In the genomic region with DNA sequence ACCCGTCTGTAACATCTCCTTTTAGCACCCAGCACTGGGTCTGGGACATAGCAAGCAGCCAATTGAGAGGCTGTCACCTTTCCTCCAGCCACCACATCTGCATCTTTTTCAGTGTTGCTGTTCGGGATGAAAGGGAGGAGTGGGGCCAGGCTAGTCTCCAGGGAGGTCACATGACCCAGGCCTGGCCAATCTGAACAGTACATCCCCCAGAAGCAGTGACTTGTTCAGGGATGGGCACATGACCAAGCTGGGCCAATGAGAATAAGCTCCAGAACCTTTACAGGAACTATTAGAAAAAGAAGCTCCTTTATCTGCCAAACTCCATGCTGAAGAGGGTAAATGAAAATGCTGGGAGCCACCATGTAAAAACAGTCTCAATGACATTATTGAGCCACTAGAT, we compare ENCODE assay signal across 20 cellular contexts.
DNase-seq lines count a peak whose midpoint lies in the region; ATAC-seq and TF ChIP-seq lines count a peak whose summit lies in the region.
"Had no signal": no experiment of that assay in that cellular context is flagged by ENCODE, and none has a peak within 500 bp of the region (broad histone marks: within the 10 kb centered on the region; RNA-seq: fewer than 3 reads in every experiment).

No MANE protein-coding gene starts in this region.

- no peaks in the 10 kb centered on the region for H3K9me2 ChIP-seq in Karpas-422 (replicated peaks; ENCODE audit: insufficient read depth, low read length)

- H4K20me1 ChIP-seq in Karpas-422 (ENCODE audit: insufficient read depth, low read depth, low read length) = no peaks in the 10 kb centered on the region

- H3K4me3 ChIP-seq in H7 (ENCODE audit: insufficient read depth, low read depth, low read length) (no peak overlapping the region), Karpas-422 (ENCODE audit: low read length) (no peak overlapping the region), neuronal stem cell (ENCODE audit: low read length in 2 of 2) (no peak overlapping the region), heart right ventricle (no peak overlapping the region)
- H3K4me3 ChIP-seq: esophagus muscularis mucosa, gastroesophageal sphincter, vagina had no signal

- H2BK15ac ChIP-seq in neuronal stem cell (ENCODE audit: low read length) = no peak overlapping the region

- H3K9me3 ChIP-seq in Karpas-422 (ENCODE audit: low read length) = no peaks in the 10 kb centered on the region
- no peaks in the 10 kb centered on the region for H3K9me3 ChIP-seq in neuronal stem cell (replicated peaks in 1 of 2; ENCODE audit: control insufficient read depth in 2 of 2, insufficient read depth in 1 of 2, low read depth in 1 of 2, low read length in 2 of 2)
- no peaks in the 10 kb centered on the region for H3K9me3 ChIP-seq in heart right ventricle
- H3K9me3 ChIP-seq: esophagus muscularis mucosa, gastroesophageal sphincter, vagina had no signal

- H3K79me2 ChIP-seq in Karpas-422 (ENCODE audit: low read length) = no peaks in the 10 kb centered on the region

- ATAC-seq in heart right ventricle (no peak), GM19351 (IDR thresholded peaks at IDR 0.05; ENCODE audit: unreplicated experiment) (no peak)
- ATAC-seq: activated CD8-positive, alpha-beta T cell treated with anti-CD3 and anti-CD28 coated beads for 36 hours; gastroesophageal sphincter; stimulated activated memory B cell treated with anti-CD40 and anti-IgM and Interleukin-4, amounts not matched to agents 10 μg/mL and 1 μg/mL and 100 μg/mL, for 72 hours had no signal

- no peak overlapping the region for H3K14ac ChIP-seq in neuronal stem cell (ENCODE audit: low read length)

- H2BK120ac ChIP-seq in neuronal stem cell (ENCODE audit: low read depth, low read length) = no peak overlapping the region

- H3K9ac ChIP-seq in Karpas-422 (ENCODE audit: low read length) = no peak overlapping the region
- no peak overlapping the region for H3K9ac ChIP-seq in neuronal stem cell (ENCODE audit: low read depth, low read length, poor library complexity)

- no peak overlapping the region for H2BK5ac ChIP-seq in neuronal stem cell (ENCODE audit: low read length)

- no peak overlapping the region for H3K18ac ChIP-seq in neuronal stem cell (ENCODE audit: low read length)

- no peak overlapping the region for H2AK5ac ChIP-seq in neuronal stem cell (ENCODE audit: low read depth, low read length)

- no CpG with 5 or more reads among the region's 2 CpGs for WGBS in neuronal stem cell (ENCODE audit: extremely low coverage in 2 of 2, insufficient read length in 2 of 2, insufficient replicate concordance in 1 of 2), 2 donors
- 60 to 65% methylated on average over 2 of the region's 2 CpGs for WGBS in heart right ventricle, 2 donors

- intact Hi-C loops in heart right ventricle (cut with DNase I) = loop anchor here in 7 of 10 donors (10.0 kb wide), 1 partner anchor 237 kb away; no protein-coding TSS in a partner anchor

- H2AFZ ChIP-seq in Karpas-422 (ENCODE audit: low read length) = no peak overlapping the region
- H2AFZ ChIP-seq in neuronal stem cell (ENCODE audit: low read length) = peak overlapping the region; percentile 70

- peak; percentile 47 for DNase-seq in H7
- peak; percentile 58 for DNase-seq in Karpas-422
- peak; percentile 95 for DNase-seq in SK-N-DZ (ENCODE audit: low spot score)
- no peak for DNase-seq in neuronal stem cell (ENCODE audit: low spot score)
- DNase-seq in activated T-cell treated with anti-CD3 and anti-CD28 coated beads, Interleukin-2, amount 50 U/mL, for 1 hour = no peak
- DNase-seq in heart right ventricle = no peak
- DNase-seq: activated CD8-positive, alpha-beta T cell treated with anti-CD3 and anti-CD28 coated beads for 36 hours; activated gamma-delta T cell treated with Interleukin-2 at 50 U/mL for 16 hours; activated T-cell treated with anti-CD3 and anti-CD28 coated beads for 4 hours; CD4-positive, alpha-beta T cell; effector memory CD4-positive, alpha-beta T cell; GF-D8; NCI-H1092 treated with DMSO at 0.1 percent for 48 hours; NCI-H2029; T1000 had no signal

- no peaks in the 10 kb centered on the region for H3K27me3 ChIP-seq in H7 (ENCODE audit: control insufficient read depth, insufficient read depth, low read length)
- no peaks in the 10 kb centered on the region for H3K27me3 ChIP-seq in Karpas-422 (ENCODE audit: low read length)
- H3K27me3 ChIP-seq in neuronal stem cell (ENCODE audit: control insufficient read depth in 3 of 3, insufficient read depth in 3 of 3, low read depth in 1 of 3, low read length in 3 of 3) = peaks cover 0 to 6% (median 0%) of the 10 kb centered on the region in 3 experiments
- no peaks in the 10 kb centered on the region for H3K27me3 ChIP-seq in heart right ventricle
- H3K27me3 ChIP-seq: esophagus muscularis mucosa, gastroesophageal sphincter, vagina had no signal

- no peak overlapping the region for H4K8ac ChIP-seq in neuronal stem cell (ENCODE audit: low read depth, low read length)

- no peak overlapping the region for H3K23ac ChIP-seq in neuronal stem cell (ENCODE audit: low read depth, low read length, poor library complexity)

- no peak overlapping the region for H4K91ac ChIP-seq in neuronal stem cell (ENCODE audit: low read depth, low read length, poor library complexity)

- H3K4me1 ChIP-seq in Karpas-422 (ENCODE audit: low read length) (peaks cover 9% of the 10 kb centered on the region), neuronal stem cell (ENCODE audit: control insufficient read depth in 2 of 2, insufficient read depth in 1 of 2, low read depth in 1 of 2, low read length in 2 of 2) (peaks cover 0 to 6% of the 10 kb centered on the region in 2 donors), heart right ventricle (peaks cover 0 to 10% (median 0%) of the 10 kb centered on the region in 9 donors)
- H3K4me1 ChIP-seq: esophagus muscularis mucosa, vagina had no signal

- no peak for TF ChIP-seq CTCF in heart right ventricle (IDR thresholded peaks at IDR 0.05)

- H3K79me1 ChIP-seq in neuronal stem cell (ENCODE audit: low read depth, low read length) = no peaks in the 10 kb centered on the region

- H3K27ac ChIP-seq in Karpas-422 (ENCODE audit: low read length) (no peak overlapping the region), neuronal stem cell (replicated peaks; ENCODE audit: low read length) (no peak overlapping the region), heart right ventricle (no peak overlapping the region)
- H3K27ac ChIP-seq: esophagus muscularis mucosa, gastroesophageal sphincter, vagina had no signal

- no peak overlapping the region for H3K4ac ChIP-seq in neuronal stem cell (ENCODE audit: low read length)

- H3K36me3 ChIP-seq in H7 (replicated peaks; ENCODE audit: control insufficient read depth, insufficient read depth, low read length) (no peaks in the 10 kb centered on the region), Karpas-422 (ENCODE audit: insufficient read depth, low read length) (no peaks in the 10 kb centered on the region), neuronal stem cell (replicated peaks in 1 of 2; ENCODE audit: control insufficient read depth in 2 of 2, insufficient read depth in 2 of 2, low read length in 2 of 2) (no peaks in the 10 kb centered on the region), heart right ventricle (no peaks in the 10 kb centered on the region)
- H3K36me3 ChIP-seq: esophagus muscularis mucosa, gastroesophageal sphincter, vagina had no signal

- H3K4me2 ChIP-seq in Karpas-422 (ENCODE audit: low read depth, low read length, poor library complexity, severe bottlenecking) (no peak overlapping the region), neuronal stem cell (ENCODE audit: insufficient read depth, low read length, poor library complexity, severe bottlenecking) (no peak overlapping the region)

- no peak overlapping the region for H2BK12ac ChIP-seq in neuronal stem cell (ENCODE audit: low read length)

Comparison
In these comparisons a context has a peak if more than half of its experiments do, and no peak if none do; other contexts are left out.
1. DNase-seq: peak in H7 (single experiment), Karpas-422 (single experiment) and SK-N-DZ (single experiment); none in neuronal stem cell (single experiment), activated T-cell treated with anti-CD3 and anti-CD28 coated beads, Interleukin-2, amount 50 U/mL, for 1 hour (single experiment) and heart right ventricle (0 of 2).